In genomic region chr2:153230977-153231376, GRCh38 we compare ENCODE assay signal across 14 cellular contexts.
DNase-seq lines count a peak whose midpoint lies in the region; TF ChIP-seq lines count a peak whose summit lies in the region.
"Had no signal": no experiment of that assay in that cellular context is flagged by ENCODE, and none has a peak within 500 bp of the region (broad histone marks: within the 10 kb centered on the region; RNA-seq: fewer than 3 reads in every experiment).

No MANE protein-coding gene starts in this region.

- DNase-seq in A673 (ENCODE audit: low spot score) (peak; percentile 12), BE2C (peak; percentile 8), NCI-H2171 treated with DMSO at 0.1 percent for 48 hours (lab: John Stamatoyannopoulos, UW) (peak; percentile 97), SK-N-DZ (ENCODE audit: low spot score) (peak; percentile 67), Caco-2 (no peak), T-helper 1 cell (no peak), cardiac septum (ENCODE audit: low spot score) (no peak)
- DNase-seq: CD8-positive, alpha-beta memory T cell; NCI-H774; Peyer's patch; SHP77 had no signal

- no peak for TF ChIP-seq CTCF in A673 (conservative IDR thresholded peaks at IDR 0.05; ENCODE audit: low read depth, low read length)
- TF ChIP-seq CTCF in BE2C (IDR thresholded peaks at IDR 0.05; ENCODE audit: low read depth, low read length) = no peak
- no peak for TF ChIP-seq CTCF in Caco-2 (IDR thresholded peaks at IDR 0.05; ENCODE audit: insufficient read depth in 1 of 2, low read depth in 1 of 2, low read length in 1 of 2, severe bottlenecking in 1 of 2, unreplicated experiment in 1 of 2)

- BruUV-seq in A673 (replicated peaks; lab: Mats Ljungman, UMichigan) (no TSS peak), Caco-2 (replicated peaks; lab: Mats Ljungman, UMichigan) (no TSS peak)

- intact Hi-C loops in A673 (cut with micrococcal nuclease; ENCODE audit: unreplicated experiment) = no loop called here
- intact Hi-C loops in Caco-2 (cut with micrococcal nuclease; ENCODE audit: unreplicated experiment) = no loop called here
- intact Hi-C loops in cardiac septum (cut with DNase I) = no loop called here

- POLR2A ChIA-PET in A673 (lab: Charles Lee; ENCODE audit: low non-redundant PET) = no interaction called here
- POLR2A ChIA-PET in Caco-2 (lab: Charles Lee) = no interaction called here

- no peaks in the 10 kb centered on the region for H3K36me3 ChIP-seq in A673 (ENCODE audit: insufficient read depth, low read length, poor library complexity, severe bottlenecking)
- H3K36me3 ChIP-seq in BE2C = no peaks in the 10 kb centered on the region
- no peaks in the 10 kb centered on the region for H3K36me3 ChIP-seq in Caco-2 (ENCODE audit: control insufficient read depth, insufficient read depth, low read length)
- H3K36me3 ChIP-seq: BLaER1, Peyer's patch had no signal

- CTCF ChIA-PET in A673 (lab: Charles Lee) = no interaction called here
- CTCF ChIA-PET in Caco-2 (lab: Charles Lee) = no interaction called here

- no peak overlapping the region for H3K4me3 ChIP-seq in A673 (ENCODE audit: low read depth, low read length, poor library complexity, severe bottlenecking)
- H3K4me3 ChIP-seq in BE2C (ENCODE audit: low read depth, low read length) = no peak overlapping the region
- H3K4me3 ChIP-seq in Caco-2 (ENCODE audit: low read depth, low read length) = no peak overlapping the region
- H3K4me3 ChIP-seq: BLaER1, K562, Peyer's patch had no signal

- no peak overlapping the region for H3K27ac Mint-ChIP-seq in Caco-2 (ENCODE audit: unreplicated experiment)
- H3K27ac Mint-ChIP-seq: CD8-positive, alpha-beta memory T cell had no signal

- H3K4me3 Mint-ChIP-seq in Caco-2 (ENCODE audit: unreplicated experiment) = no peak overlapping the region
- H3K4me3 Mint-ChIP-seq: CD8-positive, alpha-beta memory T cell had no signal

- H3K27ac ChIP-seq in A673 (ENCODE audit: low read depth, low read length, poor library complexity, severe bottlenecking) = no peak overlapping the region
- H3K27ac ChIP-seq: BLaER1, HL-60, Peyer's patch had no signal

- H3K9me3 Mint-ChIP-seq in Caco-2 (ENCODE audit: unreplicated experiment) = no peaks in the 10 kb centered on the region

- no peaks in the 10 kb centered on the region for H3K9me3 ChIP-seq in A673 (ENCODE audit: low read depth, low read length, poor library complexity, severe bottlenecking)
- no peaks in the 10 kb centered on the region for H3K9me3 ChIP-seq in BE2C
- H3K9me3 ChIP-seq in Caco-2 = no peaks in the 10 kb centered on the region
- H3K9me3 ChIP-seq: Peyer's patch had no signal

- H3K4me1 Mint-ChIP-seq in Caco-2 (ENCODE audit: low read depth, unreplicated experiment) = no peaks in the 10 kb centered on the region

- no peaks in the 10 kb centered on the region for H3K27me3 Mint-ChIP-seq in Caco-2 (ENCODE audit: insufficient read depth, unreplicated experiment)
- H3K27me3 Mint-ChIP-seq: CD8-positive, alpha-beta memory T cell had no signal

- no peaks in the 10 kb centered on the region for H3K4me1 ChIP-seq in A673 (ENCODE audit: insufficient read depth, low read length, poor library complexity, severe bottlenecking)
- H3K4me1 ChIP-seq in BE2C = no peaks in the 10 kb centered on the region
- no peaks in the 10 kb centered on the region for H3K4me1 ChIP-seq in Caco-2
- H3K4me1 ChIP-seq: BLaER1, Peyer's patch had no signal

- H3K36me3 Mint-ChIP-seq in Caco-2 (ENCODE audit: insufficient read depth, unreplicated experiment) = no peaks in the 10 kb centered on the region
- H3K36me3 Mint-ChIP-seq: CD8-positive, alpha-beta memory T cell had no signal

- H3K27me3 ChIP-seq in A673 (replicated peaks; ENCODE audit: insufficient read depth, low read depth, low read length, poor library complexity) (no peaks in the 10 kb centered on the region), BE2C (no peaks in the 10 kb centered on the region), Caco-2 (replicated peaks; ENCODE audit: control insufficient read depth, insufficient read depth, low read length) (no peaks in the 10 kb centered on the region)
- H3K27me3 ChIP-seq: BLaER1, Peyer's patch had no signal

Comparison
In these comparisons a context has a peak if more than half of its experiments do, and no peak if none do; other contexts are left out.
1. DNase-seq: peak in A673 (single experiment), BE2C (single experiment), NCI-H2171 treated with DMSO at 0.1 percent for 48 hours (single experiment) and SK-N-DZ (single experiment); none in Caco-2 (0 of 2), T-helper 1 cell (0 of 5) and cardiac septum (single experiment).